21 cellular contexts compared by ENCODE assay signal in genomic region chr10:52020702-52021101, GRCh38.
"Had no signal": no experiment of that assay in that cellular context is flagged by ENCODE, and none has a peak within 500 bp of the region (broad histone marks: within the 10 kb centered on the region; RNA-seq: fewer than 3 reads in every experiment).

No MANE protein-coding gene starts in this region.

- H3K36me3 ChIP-seq: esophagus muscularis mucosa, gastroesophageal sphincter, heart left ventricle, lower lobe of right lung, right lobe of liver, stomach, tibial artery had no signal

- H3K9me3 ChIP-seq: gastroesophageal sphincter, lower lobe of right lung, right lobe of liver, stomach had no signal

- H3K27ac ChIP-seq: coronary artery, esophagus muscularis mucosa, foreskin keratinocyte, gastroesophageal sphincter, heart left ventricle, hepatocyte, lower lobe of right lung, parathyroid adenoma, right lobe of liver, stomach, tibial artery had no signal

- H3K4me3 ChIP-seq: coronary artery, esophagus muscularis mucosa, gastroesophageal sphincter, heart left ventricle, hepatocyte, lower lobe of right lung, right lobe of liver, stomach, tibial artery had no signal

- ATAC-seq: foreskin keratinocyte, gastroesophageal sphincter, heart left ventricle, left cardiac atrium, left ventricle myocardium superior, lower lobe of right lung, natural killer cell, right lobe of liver had no signal

- H3K4me1 ChIP-seq: esophagus muscularis mucosa, foreskin keratinocyte, gastroesophageal sphincter, heart left ventricle, lower lobe of right lung, right lobe of liver had no signal

- H3K27me3 ChIP-seq: esophagus muscularis mucosa, gastroesophageal sphincter, heart left ventricle, hepatocyte, right lobe of liver, stomach, tibial artery had no signal

- DNase-seq: dermis blood vessel endothelial cell; effector memory CD4-positive, alpha-beta T cell; foreskin keratinocyte; heart left ventricle; left cardiac atrium; left ventricle myocardium superior; lower lobe of right lung; natural killer cell; right lobe of liver; small intestine; stimulated activated CD4-positive, alpha-beta T cell treated with anti-CD3 and anti-CD28 coated beads, Interleukin-12 subunit alpha, Interleukin-12 subunit beta, amount 100 ng/mL, for 4 hours; stimulated activated CD4-positive, alpha-beta T cell treated with anti-CD3 and anti-CD28 coated beads, Interleukin-1b, Interleukin-23, amount 100 ng/mL, for 48 hours; stimulated activated CD4-positive, alpha-beta T cell treated with anti-CD3 and anti-CD28 coated beads, Interleukin-4, amount 100 ng/mL, for 24 hours; stimulated activated naive CD4-positive, alpha-beta T cell treated with Interleukin-2 at 50 U/mL for 16 hours; stomach; tibial artery had no signal
